Comparison of ENCODE assay signal across 7 cellular contexts in the genomic region with DNA sequence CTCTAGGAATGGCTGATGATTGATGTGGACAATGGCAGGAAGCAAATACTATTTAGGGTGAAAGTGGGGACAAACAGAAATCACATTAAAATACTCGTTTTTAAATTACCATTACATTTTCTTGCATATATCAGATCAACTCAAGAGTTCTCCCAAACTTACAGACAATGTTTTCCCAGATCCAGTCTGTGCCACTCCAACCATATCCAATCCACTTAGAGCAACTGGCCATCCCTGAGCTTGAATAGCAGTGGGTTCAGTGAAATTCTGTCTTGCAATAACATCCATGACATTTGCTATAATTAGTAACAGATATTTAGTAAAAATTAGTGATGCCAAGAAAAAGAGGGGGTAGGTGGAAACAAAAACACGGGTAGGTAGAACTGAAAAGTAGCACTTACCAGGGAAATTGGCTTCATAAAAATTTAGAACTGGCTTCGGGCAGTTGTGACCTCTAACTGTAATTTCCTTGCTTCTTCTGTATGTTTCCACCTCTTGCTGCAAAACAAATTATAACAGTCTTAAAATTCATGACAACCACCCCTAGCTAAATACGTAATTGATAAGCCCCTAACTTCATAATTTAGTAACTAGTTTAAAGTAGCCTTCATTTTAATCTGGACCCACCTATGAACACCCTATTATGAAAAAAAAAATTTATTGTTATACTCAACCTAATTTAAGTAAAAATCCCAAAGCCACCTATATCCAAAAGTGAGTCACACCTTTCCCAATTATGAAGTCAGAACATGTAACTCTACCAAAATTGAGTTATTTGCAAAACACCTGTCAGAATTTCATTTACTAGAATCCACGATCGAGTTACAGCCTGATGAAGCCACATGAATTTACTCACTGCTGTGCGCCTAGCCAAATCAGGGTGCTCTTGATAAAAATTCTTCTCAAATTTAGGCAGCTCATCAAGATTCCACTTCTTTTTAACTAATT. TPM values are rescaled to one million over a fixed set of nuclear protein-coding genes. Genes with fewer than 3 reads are reported as not detected.
DNase-seq lines count a peak whose midpoint lies in the region; ATAC-seq and TF ChIP-seq lines count a peak whose summit lies in the region.

No MANE protein-coding gene starts in this region.

- no peak for TF ChIP-seq POLR2A in stomach (IDR thresholded peaks at IDR 0.05)

- H3K27ac ChIP-seq in HUES6 (ENCODE audit: low read depth, low read length), result no peak overlapping the region
- peak overlapping the region; percentile 32 to 100 (median 100) for H3K27ac ChIP-seq in stomach

- H3K27me3 ChIP-seq in HUES6 (ENCODE audit: control insufficient read depth, insufficient read depth, low read length) (no peaks in the 10 kb centered on the region), stomach (no peaks in the 10 kb centered on the region)

- H3K36me3 Mint-ChIP-seq in activated naive CD4-positive, alpha-beta T cell treated with anti-CD3 and anti-CD28 coated beads, Interleukin-2, amount 50 U/mL, for 72 hours, result peaks cover 72 to 74% of the 10 kb centered on the region in 2 donors

- intact Hi-C loops in stomach (cut with DNase I; ENCODE audit: low total_unique reads), result no loop called here

- H3K4me1 ChIP-seq in HUES6 (ENCODE audit: control insufficient read depth, insufficient read depth, low read length) (0 out of 2 replicates have a peak, but pooled peaks cover 13% of the 10 kb centered on the region), stomach (peaks cover 47 to 73% (median 62%) of the 10 kb centered on the region in 4 donors)

- no peaks in the 10 kb centered on the region for H3K9me3 Mint-ChIP-seq in activated naive CD4-positive, alpha-beta T cell treated with anti-CD3 and anti-CD28 coated beads, Interleukin-2, amount 50 U/mL, for 72 hours

- peaks cover 68% of the 10 kb centered on the region for H3K36me3 ChIP-seq in HUES6 (ENCODE audit: control insufficient read depth, insufficient read depth, low read length)
- peaks cover 57 to 60% (median 58%) of the 10 kb centered on the region in 4 donors for H3K36me3 ChIP-seq in stomach

- no peak for TF ChIP-seq EP300 in stomach (IDR thresholded peaks at IDR 0.05)

- TF ChIP-seq CTCF in stomach (IDR thresholded peaks at IDR 0.05), result no peak

- peak overlapping the region; percentile 100 for H3K9ac ChIP-seq in HUES6 (ENCODE audit: low read length)

- WGBS in stomach, 5 donors, result 8 to 22% (median 14%) methylated on average over 7 of the region's 7 CpGs

- ATAC-seq in activated naive CD4-positive, alpha-beta T cell treated with anti-CD3 and anti-CD28 coated beads, Interleukin-2, amount 50 U/mL, for 72 hours, result no peak
- no peak for ATAC-seq in HG03135 (IDR thresholded peaks at IDR 0.05; ENCODE audit: unreplicated experiment)

- no peak for DNase-seq in activated naive CD4-positive, alpha-beta T cell treated with anti-CD3 and anti-CD28 coated beads, Interleukin-2, amount 50 U/mL, for 72 hours (ENCODE audit: low spot score in 2 of 2)
- no peak for DNase-seq in stomach
- DNase-seq in stimulated activated CD4-positive, alpha-beta T cell treated with anti-CD3 and anti-CD28 coated beads, Interleukin-1b, Interleukin-23, amount 100 ng/mL, for 48 hours, result no peak
- no peak for DNase-seq in Kasumi-1 (lab: John Stamatoyannopoulos, UW)

- peak overlapping the region; percentile 91 for H3K4me3 ChIP-seq in HUES6 (ENCODE audit: low read depth, low read length)
- H3K4me3 ChIP-seq in iPS-18c (ENCODE audit: insufficient read depth, low read depth, low read length), result peak overlapping the region; percentile 96
- H3K4me3 ChIP-seq in stomach, result peak overlapping the region; percentile 62 to 89 (median 86)

- peak overlapping the region; percentile 100 for H3K27ac Mint-ChIP-seq in activated naive CD4-positive, alpha-beta T cell treated with anti-CD3 and anti-CD28 coated beads, Interleukin-2, amount 50 U/mL, for 72 hours

- no peaks in the 10 kb centered on the region for H3K9me3 ChIP-seq in HUES6 (ENCODE audit: control insufficient read depth, insufficient read depth, low read depth, low read length)
- no peaks in the 10 kb centered on the region for H3K9me3 ChIP-seq in iPS-18c (ENCODE audit: control insufficient read depth, insufficient read depth, low read length)
- H3K9me3 ChIP-seq in stomach, result no peaks in the 10 kb centered on the region

RNA-seq across cellular contexts. Expression of gene DDX5, which starts 2.0 kb away (rescaled TPM):
- total RNA-seq in activated naive CD4-positive, alpha-beta T cell treated with anti-CD3 and anti-CD28 coated beads, Interleukin-2, amount 50 U/mL, for 72 hours, result 100 to 1,000 TPM; 687 to 793 TPM
- total RNA-seq in stomach, result 1,000 to 10,000 TPM in 1 of 5 donors, 100 to 1,000 TPM in 4; 415 to 1,284 (median 672) TPM
- polyA plus RNA-seq in stomach, result 100 to 1,000 TPM; 208 to 307 (median 231) TPM

RNA-seq across cellular contexts. Expression of gene CEP95, which starts 2.7 kb away (rescaled TPM):
- total RNA-seq in activated naive CD4-positive, alpha-beta T cell treated with anti-CD3 and anti-CD28 coated beads, Interleukin-2, amount 50 U/mL, for 72 hours, result 100 to 1,000 TPM in 1 of 2 donors, 10 to 100 TPM in 1; 49.5 to 142 TPM
- total RNA-seq in stomach, result 100 to 1,000 TPM in 2 of 5 donors, 10 to 100 TPM in 3; 38.7 to 115 (median 76.2) TPM
- 10 to 100 TPM; 15.7 to 40.7 (median 18.9) TPM for polyA plus RNA-seq in stomach

RNA-seq across cellular contexts. Expression of gene POLG2, which starts 7.2 kb away (rescaled TPM):
- 10 to 100 TPM; 35.2 to 71.6 TPM for total RNA-seq in activated naive CD4-positive, alpha-beta T cell treated with anti-CD3 and anti-CD28 coated beads, Interleukin-2, amount 50 U/mL, for 72 hours
- 10 to 100 TPM in 3 of 5 donors, 1 to 10 TPM in 2; 1.3 to 41.4 (median 12.3) TPM for total RNA-seq in stomach
- 10 to 100 TPM in 1 of 3 donors, 1 to 10 TPM in 2; 3.7 to 11.8 (median 8.0) TPM for polyA plus RNA-seq in stomach

RNA-seq across cellular contexts. Expression of gene MILR1, which starts 55.2 kb away (rescaled TPM):
- total RNA-seq in activated naive CD4-positive, alpha-beta T cell treated with anti-CD3 and anti-CD28 coated beads, Interleukin-2, amount 50 U/mL, for 72 hours, result under 1 TPM in 1 of 2 donors, not detected in 1; 0.64 TPM
- 1 to 10 TPM in 2 of 5 donors, not detected in 3; 1.8 to 4.2 TPM for total RNA-seq in stomach
- polyA plus RNA-seq in stomach, result 1 to 10 TPM; 1.4 to 3.4 (median 2.7) TPM
